ENCODE assay signal across 8 cellular contexts in genomic region chr12:2890388-2891239, GRCh38. TPM values are rescaled to one million over a fixed set of nuclear protein-coding genes. Genes with fewer than 3 reads are reported as not detected.
DNase-seq lines count a peak whose midpoint lies in the region; ATAC-seq lines count a peak whose summit lies in the region.

Gene TULP3 (plus strand): TSS chr12:2890891. CDS start chr12:2890948, 57 bp downstream.

- H3K4me2 ChIP-seq in mesenchymal stem cell (ENCODE audit: low read length, poor library complexity, severe bottlenecking): peak within 1 kb of the TSS; percentile 75

- H3K4ac ChIP-seq in mesenchymal stem cell (ENCODE audit: low read depth in 1 of 2, low read length in 2 of 2): peak within 1 kb of the TSS; percentile 77 to 92

- peak within 1 kb of the TSS; percentile 86 for H2BK15ac ChIP-seq in mesenchymal stem cell (ENCODE audit: low read depth, poor library complexity, severe bottlenecking)

- peak; percentile 71 for ATAC-seq in GM19468 (IDR thresholded peaks at IDR 0.05; ENCODE audit: extremely low read depth, unreplicated experiment)
- peak; percentile 98 for ATAC-seq in activated CD8-positive, alpha-beta memory T cell treated with anti-CD3 and anti-CD28 coated beads, Interleukin-2, amount 10 ng/mL, durations not matched to agents 7 days and 5 days

- peak within 1 kb of the TSS; percentile 91 for H2AFZ ChIP-seq in mesenchymal stem cell (ENCODE audit: low read depth, low read length)

- peak within 1 kb of the TSS; percentile 93 for H3K4me3 Mint-ChIP-seq in activated CD8-positive, alpha-beta memory T cell treated with anti-CD3 and anti-CD28 coated beads, Interleukin-2, amount 10 ng/mL, durations not matched to agents 7 days and 5 days

- H3K18ac ChIP-seq in mesenchymal stem cell (ENCODE audit: low read depth in 1 of 2, low read length in 2 of 2): peak within 1 kb of the TSS; percentile 93 to 94

- H3K27ac Mint-ChIP-seq in activated CD8-positive, alpha-beta memory T cell treated with anti-CD3 and anti-CD28 coated beads, Interleukin-2, amount 10 ng/mL, durations not matched to agents 7 days and 5 days: peak within 1 kb of the TSS; percentile 91

- H4K91ac ChIP-seq in mesenchymal stem cell (ENCODE audit: low read length): peak within 1 kb of the TSS; percentile 82

- H2BK12ac ChIP-seq in mesenchymal stem cell (ENCODE audit: low read length in 2 of 2): peak within 1 kb of the TSS in 1 of 2 experiments; percentile 43

- peaks cover 36% of the 10 kb centered on the region for H3K4me1 Mint-ChIP-seq in activated CD8-positive, alpha-beta memory T cell treated with anti-CD3 and anti-CD28 coated beads, Interleukin-2, amount 10 ng/mL, durations not matched to agents 7 days and 5 days

- H2BK5ac ChIP-seq in mesenchymal stem cell (ENCODE audit: low read depth, low read length, poor library complexity, severe bottlenecking): peak within 1 kb of the TSS; percentile 48

- peaks cover 12% of the 10 kb centered on the region for H3K79me1 ChIP-seq in mesenchymal stem cell (replicated peaks; ENCODE audit: low read length, poor library complexity, severe bottlenecking)

- H3K9ac ChIP-seq in endocrine pancreas (ENCODE audit: control insufficient read depth, insufficient read depth, low read length) (peak within 1 kb of the TSS; percentile 68), mesenchymal stem cell (ENCODE audit: low read length) (peak within 1 kb of the TSS; percentile 99)

- peak within 1 kb of the TSS; percentile 51 for H3K27ac ChIP-seq in mesenchymal stem cell (ENCODE audit: low read length, poor library complexity, severe bottlenecking)

- H2BK120ac ChIP-seq in mesenchymal stem cell (ENCODE audit: low read depth, low read length): peak within 1 kb of the TSS; percentile 80

- WGBS in mesenchymal stem cell: under 1% methylated on average over 55 of the region's 83 CpGs

- H3K9me3 ChIP-seq in endocrine pancreas (ENCODE audit: control insufficient read depth, low read length) (no peaks in the 10 kb centered on the region), mesenchymal stem cell (ENCODE audit: control insufficient read depth, low read length) (no peaks in the 10 kb centered on the region)

- H3K23ac ChIP-seq in mesenchymal stem cell (ENCODE audit: low read length in 2 of 2): peak within 1 kb of the TSS in 1 of 2 experiments; percentile 83

- H3K9me3 Mint-ChIP-seq in activated CD8-positive, alpha-beta memory T cell treated with anti-CD3 and anti-CD28 coated beads, Interleukin-2, amount 10 ng/mL, durations not matched to agents 7 days and 5 days (ENCODE audit: low read depth): no peaks in the 10 kb centered on the region

- H3K36me3 Mint-ChIP-seq in activated CD8-positive, alpha-beta memory T cell treated with anti-CD3 and anti-CD28 coated beads, Interleukin-2, amount 10 ng/mL, durations not matched to agents 7 days and 5 days: peaks cover 18% of the 10 kb centered on the region

- peak within 1 kb of the TSS; percentile 79 for H3K4me3 ChIP-seq in endocrine pancreas (ENCODE audit: control insufficient read depth, insufficient read depth, low read length)
- peak within 1 kb of the TSS; percentile 95 to 97 for H3K4me3 ChIP-seq in mesenchymal stem cell (ENCODE audit: insufficient read depth in 1 of 2, low read depth in 1 of 2, low read length in 2 of 2)

- CTCF ChIA-PET in activated CD8-positive, alpha-beta memory T cell treated with anti-CD3 and anti-CD28 coated beads, Interleukin-2, amount 10 ng/mL, durations not matched to agents 7 days and 5 days (lab: Charles Lee): interaction anchor here (0.6 to 3.6 kb wide), 7 partner anchors 10 to 199 kb away, joined by 3 to 15 read pairs (median 3); partner anchors contain the start of genes FOXM1 and RHNO1

- H3K36me3 ChIP-seq in endocrine pancreas (ENCODE audit: control insufficient read depth, insufficient read depth, low read length) (no peaks in the 10 kb centered on the region), mesenchymal stem cell (ENCODE audit: control insufficient read depth in 1 of 2, insufficient read depth in 2 of 2, low read depth in 1 of 2, low read length in 2 of 2) (peaks cover 0 to 28% of the 10 kb centered on the region in 2 experiments)

- H2AK5ac ChIP-seq in mesenchymal stem cell (ENCODE audit: low read length, severe bottlenecking): no peak within 1 kb of the TSS

- H3K27me3 Mint-ChIP-seq in activated CD8-positive, alpha-beta memory T cell treated with anti-CD3 and anti-CD28 coated beads, Interleukin-2, amount 10 ng/mL, durations not matched to agents 7 days and 5 days: no peaks in the 10 kb centered on the region

- H3K27me3 ChIP-seq in endocrine pancreas (ENCODE audit: control insufficient read depth, insufficient read depth, low read length): no peaks in the 10 kb centered on the region
- no peaks in the 10 kb centered on the region for H3K27me3 ChIP-seq in mesenchymal stem cell (ENCODE audit: control insufficient read depth in 1 of 2, insufficient read depth in 1 of 2, low read length in 2 of 2)

- DNase-seq in COLO668 (lab: John Stamatoyannopoulos, UW; ENCODE audit: unreplicated experiment) (peak; percentile 94), HS-5 (ENCODE audit: low read depth) (peak; percentile 89), mesenchymal stem cell (peak; percentile 98)
- DNase-seq in NK-92 treated with Interleukin-12 subunit alpha and Interleukin-12 subunit beta, amount 100 ng/mL, for 24 hours (lab: John Stamatoyannopoulos, UW): peak; percentile 85
- DNase-seq in activated CD8-positive, alpha-beta memory T cell treated with anti-CD3 and anti-CD28 coated beads, Interleukin-2, amount 10 ng/mL, durations not matched to agents 7 days and 5 days: peak; percentile 98
- peak; percentile 98 for DNase-seq in stimulated activated CD8-positive, alpha-beta memory T cell treated with anti-CD3 and anti-CD28 coated beads, Interleukin-12 subunit alpha, Interleukin-12 subunit beta, amount 100 ng/mL, for 4 hours (ENCODE audit: low read depth)

- peak within 1 kb of the TSS in 1 of 2 experiments; percentile 72 for H3K14ac ChIP-seq in mesenchymal stem cell (ENCODE audit: low read length in 2 of 2)

- H3K4me1 ChIP-seq in endocrine pancreas (ENCODE audit: control insufficient read depth, insufficient read depth, low read length) (no peaks in the 10 kb centered on the region), mesenchymal stem cell (ENCODE audit: control insufficient read depth, insufficient read depth, low read depth, low read length) (peaks cover 10% of the 10 kb centered on the region)

- peak within 1 kb of the TSS; percentile 93 for H4K8ac ChIP-seq in mesenchymal stem cell (ENCODE audit: low read length)

RNA-seq across cellular contexts. Expression of gene TULP3, which starts in this region (rescaled TPM):
- 1 to 10 TPM; 7.5 to 7.8 TPM for total RNA-seq in activated CD8-positive, alpha-beta memory T cell treated with anti-CD3 and anti-CD28 coated beads, Interleukin-2, amount 10 ng/mL, durations not matched to agents 7 days and 5 days
- polyA plus RNA-seq in mesenchymal stem cell (2013, experiment 1 of 2): 44.7 TPM
- polyA plus RNA-seq in mesenchymal stem cell (2013, experiment 2 of 2): 44.0 TPM

Comparison
In these comparisons a context has a peak if more than half of its experiments do, and no peak if none do; other contexts are left out.
1. Peak in every context shown above with its lines: DNase-seq, ATAC-seq, H3K4me3 ChIP-seq and H3K27ac ChIP-seq.